21 cellular contexts compared by ENCODE assay signal in the genomic region with DNA sequence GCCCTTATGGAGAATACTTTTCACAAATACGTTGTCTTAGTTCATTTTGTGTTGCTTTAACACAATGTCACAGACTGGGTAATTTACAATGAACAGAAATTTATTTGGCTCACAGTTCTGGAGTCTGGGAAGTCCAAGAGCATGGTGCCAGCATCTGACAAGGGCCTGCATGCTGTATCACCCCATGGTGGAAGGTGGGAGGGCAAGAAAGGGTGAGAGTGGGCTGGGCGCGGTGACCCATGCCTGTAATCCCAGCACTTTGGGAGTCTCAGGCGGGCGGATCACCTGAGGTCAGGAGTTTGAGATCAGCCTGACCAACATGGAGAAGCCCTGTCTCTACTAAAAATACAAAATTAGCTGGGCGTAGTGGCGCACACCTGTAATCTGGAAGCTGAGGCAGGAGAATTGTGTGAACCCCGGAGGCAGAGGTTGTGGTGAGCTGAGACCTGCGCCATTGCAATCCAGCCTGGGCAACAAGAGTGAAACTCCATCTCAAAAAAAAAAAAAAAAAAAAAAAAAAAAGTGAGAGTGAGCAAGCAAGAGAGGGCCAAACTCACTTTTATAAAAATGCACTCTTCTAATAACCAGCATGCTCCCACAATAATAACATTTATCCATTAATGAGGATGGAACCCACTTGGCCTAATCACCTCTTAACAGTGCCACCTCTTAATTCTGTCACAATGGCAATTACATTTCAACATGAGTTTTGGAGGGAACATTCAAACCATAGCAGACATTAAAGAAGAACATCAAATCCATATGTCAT. TPM values are rescaled to one million over a fixed set of nuclear protein-coding genes. Genes with fewer than 3 reads are reported as not detected.
DNase-seq lines count a peak whose midpoint lies in the region; ATAC-seq and TF ChIP-seq lines count a peak whose summit lies in the region.
"Had no signal": no experiment of that assay in that cellular context is flagged by ENCODE, and none has a peak within 500 bp of the region (broad histone marks: within the 10 kb centered on the region; RNA-seq: fewer than 3 reads in every experiment).

No MANE protein-coding gene starts in this region.

- no peak overlapping the region for H3K9ac ChIP-seq in H9 (ENCODE audit: extremely low read depth, insufficient read length, low read length)
- H3K9ac ChIP-seq: SK-N-SH had no signal

- no peak overlapping the region for H3K27ac Mint-ChIP-seq in activated CD4-positive, alpha-beta T cell treated with anti-CD3 and anti-CD28 coated beads, Interleukin-2, amount 10 ng/mL, durations not matched to agents 24 days and 14 days
- peak overlapping the region in 6 of 7 donors; percentile 60 to 95 (median 75) for H3K27ac Mint-ChIP-seq in CD4-positive, alpha-beta memory T cell
- peak overlapping the region; percentile 6 for H3K27ac Mint-ChIP-seq in activated naive CD8-positive, alpha-beta T cell treated with anti-CD3 and anti-CD28 coated beads, Interleukin-2, amount 50 U/mL, for 24 hours
- peak overlapping the region in 6 of 9 donors; percentile 41 to 86 (median 66) for H3K27ac Mint-ChIP-seq in naive thymus-derived CD4-positive, alpha-beta T cell
- H3K27ac Mint-ChIP-seq in H9: no peak overlapping the region

- H3K9me3 Mint-ChIP-seq in activated CD4-positive, alpha-beta T cell treated with anti-CD3 and anti-CD28 coated beads, Interleukin-2, amount 10 ng/mL, durations not matched to agents 24 days and 14 days: no peaks in the 10 kb centered on the region
- H3K9me3 Mint-ChIP-seq in CD4-positive, alpha-beta memory T cell: peaks cover 0 to 3% (median 0%) of the 10 kb centered on the region in 8 donors
- no peaks in the 10 kb centered on the region for H3K9me3 Mint-ChIP-seq in activated naive CD8-positive, alpha-beta T cell treated with anti-CD3 and anti-CD28 coated beads, Interleukin-2, amount 50 U/mL, for 24 hours
- peaks cover 0 to 5% (median 0%) of the 10 kb centered on the region in 11 donors for H3K9me3 Mint-ChIP-seq in naive thymus-derived CD4-positive, alpha-beta T cell
- H3K9me3 Mint-ChIP-seq in H9: no peaks in the 10 kb centered on the region

- no peaks in the 10 kb centered on the region for H3K79me2 ChIP-seq in H9 (ENCODE audit: insufficient read depth, low read length)

- H3K56ac ChIP-seq in H9 (ENCODE audit: insufficient read length, low read depth, low read length): no peak overlapping the region

- H3K4ac ChIP-seq in H9 (ENCODE audit: low read depth, low read length): no peak overlapping the region

- H3K18ac ChIP-seq in H9 (ENCODE audit: insufficient read length, low read depth, low read length): no peak overlapping the region

- ATAC-seq in activated naive CD8-positive, alpha-beta T cell treated with anti-CD3 and anti-CD28 coated beads, Interleukin-2, amount 50 U/mL, for 24 hours: no peak
- ATAC-seq in naive thymus-derived CD4-positive, alpha-beta T cell: no peak
- ATAC-seq: Panc1 had no signal

- H2BK12ac ChIP-seq in H9 (ENCODE audit: insufficient read length, low read depth, low read length): no peak overlapping the region

- no peak overlapping the region for H2BK15ac ChIP-seq in H9 (ENCODE audit: low read depth, low read length)

- no peak overlapping the region for H2BK120ac ChIP-seq in H9 (ENCODE audit: low read depth, low read length, poor library complexity, severe bottlenecking)

- intact Hi-C loops in activated CD4-positive, alpha-beta T cell treated with anti-CD3 and anti-CD28 coated beads, Interleukin-2, amount 10 ng/mL, durations not matched to agents 24 days and 14 days (cut with micrococcal nuclease): no loop called here
- intact Hi-C loops in CD4-positive, alpha-beta memory T cell (cut with micrococcal nuclease): no loop called here
- intact Hi-C loops in naive thymus-derived CD4-positive, alpha-beta T cell (cut with micrococcal nuclease): loop anchor here in 1 of 2 donors (5.0 kb wide), 1 partner anchor 40 kb away; no protein-coding TSS in a partner anchor

- POLR2A ChIA-PET in CD4-positive, alpha-beta memory T cell (lab: Charles Lee; ENCODE audit: partially characterized antibody): interaction anchor here (10.8 kb wide), 1 partner anchor 37 kb away, joined by 217 read pairs; a partner anchor contains a TSS
- POLR2A ChIA-PET in naive thymus-derived CD4-positive, alpha-beta T cell (lab: Charles Lee): interaction anchor here (9.7 kb wide), 1 partner anchor 35 kb away, joined by 81 read pairs; a partner anchor contains a TSS

- H3K27me3 Mint-ChIP-seq in activated CD4-positive, alpha-beta T cell treated with anti-CD3 and anti-CD28 coated beads, Interleukin-2, amount 10 ng/mL, durations not matched to agents 24 days and 14 days: no peaks in the 10 kb centered on the region
- no peaks in the 10 kb centered on the region for H3K27me3 Mint-ChIP-seq in CD4-positive, alpha-beta memory T cell
- H3K27me3 Mint-ChIP-seq in activated naive CD8-positive, alpha-beta T cell treated with anti-CD3 and anti-CD28 coated beads, Interleukin-2, amount 50 U/mL, for 24 hours: no peaks in the 10 kb centered on the region
- no peaks in the 10 kb centered on the region for H3K27me3 Mint-ChIP-seq in naive thymus-derived CD4-positive, alpha-beta T cell
- H3K27me3 Mint-ChIP-seq in H9 (ENCODE audit: low read depth): no peaks in the 10 kb centered on the region

- no peak overlapping the region for H3K4me3 ChIP-seq in CD4-positive, alpha-beta memory T cell (ENCODE audit: low read length in 2 of 2)
- no peak overlapping the region for H3K4me3 ChIP-seq in naive thymus-derived CD4-positive, alpha-beta T cell (ENCODE audit: low read length)

- H2BK5ac ChIP-seq in H9 (ENCODE audit: insufficient read length, low read length): no peak overlapping the region

- no peak overlapping the region for H3K4me2 ChIP-seq in H9 (ENCODE audit: insufficient read depth, insufficient read length, low read length)
- H3K4me2 ChIP-seq: SK-N-SH had no signal

- H3K4me1 Mint-ChIP-seq in activated CD4-positive, alpha-beta T cell treated with anti-CD3 and anti-CD28 coated beads, Interleukin-2, amount 10 ng/mL, durations not matched to agents 24 days and 14 days: peaks cover 42% of the 10 kb centered on the region
- H3K4me1 Mint-ChIP-seq in CD4-positive, alpha-beta memory T cell: peaks cover 47 to 69% (median 53%) of the 10 kb centered on the region in 4 donors
- peaks cover 41% of the 10 kb centered on the region for H3K4me1 Mint-ChIP-seq in activated naive CD8-positive, alpha-beta T cell treated with anti-CD3 and anti-CD28 coated beads, Interleukin-2, amount 50 U/mL, for 24 hours
- peaks cover 37 to 53% (median 48%) of the 10 kb centered on the region in 7 donors for H3K4me1 Mint-ChIP-seq in naive thymus-derived CD4-positive, alpha-beta T cell
- H3K4me1 Mint-ChIP-seq in H9: peaks cover 0 to 7% of the 10 kb centered on the region in 2 experiments; a peak in 3 of 4 replicates

- H4K91ac ChIP-seq in H9 (ENCODE audit: insufficient read length, low read depth, low read length): no peak overlapping the region

- H4K5ac ChIP-seq in H9 (ENCODE audit: insufficient read length, low read depth, low read length): no peak overlapping the region

- no peak for TF ChIP-seq CTCF in H9 (conservative IDR thresholded peaks at IDR 0.05)

- H3K4me3 Mint-ChIP-seq in activated CD4-positive, alpha-beta T cell treated with anti-CD3 and anti-CD28 coated beads, Interleukin-2, amount 10 ng/mL, durations not matched to agents 24 days and 14 days: no peak overlapping the region
- peak overlapping the region in 4 of 8 donors; percentile 13 to 45 (median 39) for H3K4me3 Mint-ChIP-seq in CD4-positive, alpha-beta memory T cell
- H3K4me3 Mint-ChIP-seq in activated naive CD8-positive, alpha-beta T cell treated with anti-CD3 and anti-CD28 coated beads, Interleukin-2, amount 50 U/mL, for 24 hours: no peak overlapping the region
- H3K4me3 Mint-ChIP-seq in naive thymus-derived CD4-positive, alpha-beta T cell: peak overlapping the region in 5 of 10 donors; percentile 2 to 29 (median 21)
- no peak overlapping the region for H3K4me3 Mint-ChIP-seq in H9

- H3K36me3 ChIP-seq in CD4-positive, alpha-beta memory T cell (ENCODE audit: insufficient read depth, low read length): no peaks in the 10 kb centered on the region
- no peaks in the 10 kb centered on the region for H3K36me3 ChIP-seq in naive thymus-derived CD4-positive, alpha-beta T cell (ENCODE audit: control insufficient read depth in 2 of 3, insufficient read depth in 3 of 3, low read length in 3 of 3)

- no CpG with 5 or more reads among the region's 9 CpGs for WGBS in H9 (ENCODE audit: extremely low coverage, insufficient read length, low lambda C conversion rate)

- no peak overlapping the region for H3T11ph ChIP-seq in H9 (ENCODE audit: low read length)

- H3K9me3 ChIP-seq in CD4-positive, alpha-beta memory T cell (ENCODE audit: control insufficient read depth in 1 of 2, low read length in 2 of 2): no peaks in the 10 kb centered on the region
- no peaks in the 10 kb centered on the region for H3K9me3 ChIP-seq in naive thymus-derived CD4-positive, alpha-beta T cell (ENCODE audit: control insufficient read depth in 2 of 3, low read length in 3 of 3)
- no peaks in the 10 kb centered on the region for H3K9me3 ChIP-seq in H9 (ENCODE audit: control insufficient read depth, low read depth, low read length)
- H3K9me3 ChIP-seq: SK-N-SH had no signal

- CTCF ChIA-PET in CD4-positive, alpha-beta memory T cell (lab: Charles Lee; ENCODE audit: partially characterized antibody): interaction anchor here (12.6 kb wide), 1 partner anchor 34 kb away, joined by 152 read pairs; a partner anchor contains a TSS
- CTCF ChIA-PET in naive thymus-derived CD4-positive, alpha-beta T cell (lab: Charles Lee): no interaction called here

- H3K23ac ChIP-seq in H9 (ENCODE audit: insufficient read length, low read depth, low read length): no peak overlapping the region

- no peaks in the 10 kb centered on the region for H4K20me1 ChIP-seq in H9 (ENCODE audit: control insufficient read depth, insufficient read depth, insufficient read length)

- DNase-seq in activated CD4-positive, alpha-beta T cell treated with anti-CD3 and anti-CD28 coated beads, Interleukin-2, amount 10 ng/mL, durations not matched to agents 24 days and 14 days: peak; percentile 53
- no peak for DNase-seq in activated CD4-positive, alpha-beta T cell treated with anti-CD3 and anti-CD28 coated beads for 1 hour
- DNase-seq in CD4-positive, alpha-beta memory T cell: no peak
- no peak for DNase-seq in activated naive CD8-positive, alpha-beta T cell treated with anti-CD3 and anti-CD28 coated beads, Interleukin-2, amount 50 U/mL, for 24 hours
- no peak for DNase-seq in naive thymus-derived CD4-positive, alpha-beta T cell
- no peak for DNase-seq in nucleus accumbens (lab: John Stamatoyannopoulos, UW)
- DNase-seq in retina: no peak
- no peak for DNase-seq in H9
- DNase-seq: AML-193, C1 segment of cervical spinal cord, DMS53, GDM1, KBM-7, NCI-H1105, NCI-H2029 treated with DMSO at 0.1 percent for 48 hours, NCI-H2171 treated with DMSO at 0.1 percent for 48 hours, NCI-H524 treated with DMSO at 0.1 percent for 48 hours, NCI-H82, SIG-M5, SK-N-SH had no signal

- H4K8ac ChIP-seq in H9 (replicated peaks; ENCODE audit: insufficient read length, low read depth, low read length): no peak overlapping the region

- H3K27ac ChIP-seq in CD4-positive, alpha-beta memory T cell (ENCODE audit: low read depth, low read length): no peak overlapping the region
- no peak overlapping the region for H3K27ac ChIP-seq in naive thymus-derived CD4-positive, alpha-beta T cell (ENCODE audit: low read depth, low read length)
- H3K27ac ChIP-seq in H9 (ENCODE audit: insufficient read length, low read depth, low read length): no peak overlapping the region

- H3K23me2 ChIP-seq in H9 (ENCODE audit: insufficient read length, low read depth, low read length, poor library complexity, severe bottlenecking): no peaks in the 10 kb centered on the region

- H2BK20ac ChIP-seq in H9 (ENCODE audit: low read depth, low read length, poor library complexity, severe bottlenecking): no peak overlapping the region

- H3K27me3 ChIP-seq in CD4-positive, alpha-beta memory T cell (ENCODE audit: insufficient read depth, low read length): no peaks in the 10 kb centered on the region
- no peaks in the 10 kb centered on the region for H3K27me3 ChIP-seq in naive thymus-derived CD4-positive, alpha-beta T cell (ENCODE audit: control insufficient read depth in 2 of 2, insufficient read depth in 2 of 2, low read length in 2 of 2)
- H3K27me3 ChIP-seq in H9 (ENCODE audit: insufficient read depth, low read length): no peaks in the 10 kb centered on the region

- H2AFZ ChIP-seq in H9 (ENCODE audit: low read length): no peak overlapping the region

- H2AK5ac ChIP-seq in H9 (ENCODE audit: insufficient read length, low read length): no peak overlapping the region

- no peak overlapping the region for H3K14ac ChIP-seq in H9 (ENCODE audit: insufficient read depth, low read length)

- no peaks in the 10 kb centered on the region for H3K79me1 ChIP-seq in H9 (ENCODE audit: insufficient read depth, low read depth, low read length, poor library complexity, severe bottlenecking)

- H3K4me1 ChIP-seq in CD4-positive, alpha-beta memory T cell (ENCODE audit: insufficient read depth, low read length): peaks cover 46% of the 10 kb centered on the region
- peaks cover 7 to 28% of the 10 kb centered on the region in 2 donors for H3K4me1 ChIP-seq in naive thymus-derived CD4-positive, alpha-beta T cell (ENCODE audit: control insufficient read depth in 2 of 2, insufficient read depth in 2 of 2, low read length in 2 of 2)
- H3K4me1 ChIP-seq in H9 (ENCODE audit: insufficient read depth, low read length): no peaks in the 10 kb centered on the region

- peaks cover 11% of the 10 kb centered on the region for H3K36me3 Mint-ChIP-seq in activated CD4-positive, alpha-beta T cell treated with anti-CD3 and anti-CD28 coated beads, Interleukin-2, amount 10 ng/mL, durations not matched to agents 24 days and 14 days (ENCODE audit: low read depth)
- peaks cover 15 to 18% of the 10 kb centered on the region in 2 donors for H3K36me3 Mint-ChIP-seq in CD4-positive, alpha-beta memory T cell
- H3K36me3 Mint-ChIP-seq in activated naive CD8-positive, alpha-beta T cell treated with anti-CD3 and anti-CD28 coated beads, Interleukin-2, amount 50 U/mL, for 24 hours (ENCODE audit: low read depth): peaks cover 15% of the 10 kb centered on the region
- H3K36me3 Mint-ChIP-seq in naive thymus-derived CD4-positive, alpha-beta T cell: peaks cover 0 to 23% (median 14%) of the 10 kb centered on the region in 5 donors
- peaks cover 0 to 4% (median 0%) of the 10 kb centered on the region in 3 experiments; a peak in 1 of 7 replicates for H3K36me3 Mint-ChIP-seq in H9 (ENCODE audit: insufficient read depth in 1 of 3, low read depth in 3 of 3)

RNA-seq across cellular contexts. Expression of a gene that starts 36.1 kb away (rescaled TPM):
- total RNA-seq in activated CD4-positive, alpha-beta T cell treated with anti-CD3 and anti-CD28 coated beads, Interleukin-2, amount 10 ng/mL, durations not matched to agents 24 days and 14 days: 52.5 and 53.7 TPM in 2 replicates
- total RNA-seq in CD4-positive, alpha-beta memory T cell: 10 to 100 TPM; 73.6 to 75.1 TPM
- polyA plus RNA-seq in CD4-positive, alpha-beta memory T cell: 10 to 100 TPM; 16.9 to 53.5 TPM
- 10 to 100 TPM; 30.6 to 55.6 (median 38.0) TPM for total RNA-seq in naive thymus-derived CD4-positive, alpha-beta T cell
- polyA plus RNA-seq in naive thymus-derived CD4-positive, alpha-beta T cell: 10 to 100 TPM; 12.8 to 23.4 TPM
- total RNA-seq in H9 (2021): 7.1 and 9.4 TPM in 2 replicates

Comparison
In these comparisons a context has a peak if more than half of its experiments do, and no peak if none do; other contexts are left out.
1. H3K27ac Mint-ChIP-seq: peak in CD4-positive, alpha-beta memory T cell (6 of 7), activated naive CD8-positive, alpha-beta T cell treated with anti-CD3 and anti-CD28 coated beads, Interleukin-2, amount 50 U/mL, for 24 hours (single experiment) and naive thymus-derived CD4-positive, alpha-beta T cell (6 of 9); none in activated CD4-positive, alpha-beta T cell treated with anti-CD3 and anti-CD28 coated beads, Interleukin-2, amount 10 ng/mL, durations not matched to agents 24 days and 14 days (single experiment) and H9 (0 of 3).